ENCODE assay signal across 8 cellular contexts in genomic region chr9:35225677-35226076, GRCh38.
"Had no signal": no experiment of that assay in that cellular context is flagged by ENCODE, and none has a peak within 500 bp of the region (broad histone marks: within the 10 kb centered on the region; RNA-seq: fewer than 3 reads in every experiment).

No MANE protein-coding gene starts in this region.

- H3K9ac ChIP-seq: KMS-11 had no signal

- H3K27ac Mint-ChIP-seq: GM23338, IgD-negative memory B cell had no signal

- H3K27ac ChIP-seq: HL-60, KMS-11 had no signal

- H3K9me3 Mint-ChIP-seq: GM23338 had no signal

- H3K4me2 ChIP-seq: GM23338, KMS-11 had no signal

- H3K9me3 ChIP-seq: HAP-1 had no signal

- H3K4me3 ChIP-seq: GM23338, HAP-1 had no signal

- FAIRE-seq: HepG2 had no signal

- DNase-seq: H7, KBM-7 had no signal

- H3K27me3 Mint-ChIP-seq: IgD-negative memory B cell had no signal

- H3K36me3 ChIP-seq: HAP-1 had no signal

- H2AFZ ChIP-seq: GM23338 had no signal

- H3K36me3 Mint-ChIP-seq: IgD-negative memory B cell had no signal

- H3K4me1 Mint-ChIP-seq: IgD-negative memory B cell had no signal

- H3K4me3 Mint-ChIP-seq: GM23338, IgD-negative memory B cell had no signal
